Comparison of ENCODE assay signal across 10 cellular contexts in the genomic region with DNA sequence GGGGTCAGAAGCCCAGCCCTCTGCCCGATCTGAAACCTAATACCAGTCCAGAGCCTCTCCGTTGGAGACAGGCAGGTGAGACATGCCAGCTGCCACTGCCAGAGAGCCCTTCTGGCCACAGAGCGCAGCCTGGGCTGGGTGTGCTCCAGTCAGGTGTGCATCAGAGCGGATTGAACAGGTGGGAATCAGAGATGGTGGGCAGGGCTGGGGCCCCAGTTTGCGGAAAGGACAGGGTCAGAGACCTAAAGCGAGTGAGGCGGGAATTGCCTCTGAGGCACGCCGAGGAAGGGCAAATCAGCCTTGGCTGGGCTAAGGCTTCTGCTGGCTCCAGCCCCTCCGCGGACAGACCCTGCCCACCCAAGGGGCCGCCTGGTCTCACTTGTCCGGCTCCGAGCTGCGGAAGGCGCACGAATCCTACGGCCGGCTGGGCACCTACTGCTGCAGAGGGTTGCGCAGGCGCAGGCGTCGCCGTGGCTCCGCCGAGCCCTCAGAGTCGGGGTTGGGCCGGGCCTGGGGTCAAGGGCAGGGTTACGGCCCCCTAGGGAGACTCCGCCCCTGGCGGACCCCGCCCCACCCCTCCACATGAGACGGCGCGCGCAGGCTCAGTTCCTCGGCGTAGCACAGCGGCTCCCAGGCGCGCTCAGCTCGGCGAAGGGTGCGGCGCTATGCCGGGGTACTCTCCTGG. TPM values are rescaled to one million over a fixed set of nuclear protein-coding genes. Genes with fewer than 3 reads are reported as not detected.
DNase-seq lines count a peak whose midpoint lies in the region; ATAC-seq, FAIRE-seq and TF ChIP-seq lines count a peak whose summit lies in the region.
"Had no signal": no experiment of that assay in that cellular context is flagged by ENCODE, and none has a peak within 500 bp of the region (broad histone marks: within the 10 kb centered on the region; RNA-seq: fewer than 3 reads in every experiment).

No MANE protein-coding gene starts in this region.

- no peaks in the 10 kb centered on the region for H3K9me3 ChIP-seq in small intestine (ENCODE audit: control insufficient read depth, low read depth)

- no peak for TF ChIP-seq CTCF in endothelial cell (IDR thresholded peaks at IDR 0.05; ENCODE audit: unreplicated experiment)

- peaks cover 0 to 4% of the 10 kb centered on the region in 2 donors for H3K27me3 ChIP-seq in small intestine (ENCODE audit: control insufficient read depth in 2 of 2, insufficient read depth in 2 of 2, low read length in 2 of 2)

- peak overlapping the region; percentile 67 for H3K4me3 Mint-ChIP-seq in endothelial cell (ENCODE audit: unreplicated experiment)

- H3K4me3 ChIP-seq in small intestine (ENCODE audit: low read depth in 1 of 2, low read length in 2 of 2) = peak overlapping the region in 1 of 2 donors; percentile 12

- no peaks in the 10 kb centered on the region for H3K36me3 ChIP-seq in small intestine (ENCODE audit: control insufficient read depth in 2 of 2, insufficient read depth in 2 of 2, low read length in 2 of 2)

- peak; percentile 74 for DNase-seq in NCI-H2171 treated with DMSO at 0.1 percent for 48 hours (lab: John Stamatoyannopoulos, UW)
- DNase-seq in endothelial cell (ENCODE audit: low spot score) = peak; percentile 44
- peak; percentile 89 for DNase-seq in left lobe of liver (ENCODE audit: low spot score)
- peak; percentile 74 for DNase-seq in small intestine
- DNase-seq in HEK293T (ENCODE audit: extremely low spot score) = no peak
- no peak for DNase-seq in stimulated activated naive CD8-positive, alpha-beta T cell treated with anti-CD3 and anti-CD28 coated beads, Interleukin-15, Interleukin-2, amounts not matched to agents 100 U/mL and 50 U/mL, for 24 hours
- no peak for DNase-seq in SKM-1 treated with dmso at 0.1 percent for 144 hours (lab: John Stamatoyannopoulos, UW; ENCODE audit: unreplicated experiment)
- DNase-seq: NCI-H146 had no signal

- no peaks in the 10 kb centered on the region for H3K4me1 ChIP-seq in small intestine (ENCODE audit: control insufficient read depth in 2 of 2, insufficient read depth in 1 of 2, low read depth in 1 of 2, low read length in 1 of 2)

- POLR2A ChIA-PET in HEK293T (lab: Yijun Ruan, JAX) = no interaction called here

- CTCF ChIA-PET in HEK293T (lab: Yijun Ruan, JAX) = no interaction called here

- H3K27ac Mint-ChIP-seq in endothelial cell (ENCODE audit: unreplicated experiment) = no peak overlapping the region

- H3K27me3 Mint-ChIP-seq in endothelial cell (ENCODE audit: unreplicated experiment) = peaks cover 28% of the 10 kb centered on the region

- no peaks in the 10 kb centered on the region for H3K9me3 Mint-ChIP-seq in endothelial cell (ENCODE audit: unreplicated experiment)

- H3K36me3 Mint-ChIP-seq in endothelial cell (ENCODE audit: low read depth, unreplicated experiment) = peaks cover 4% of the 10 kb centered on the region

- H3K4me1 Mint-ChIP-seq in endothelial cell (ENCODE audit: unreplicated experiment) = peaks cover 4% of the 10 kb centered on the region

- FAIRE-seq in small intestine (lab: Jason Lieb, UNC) = no peak
- FAIRE-seq: endometrium had no signal

- ATAC-seq in left lobe of liver (peak; percentile 97), HG03280 (IDR thresholded peaks at IDR 0.05; ENCODE audit: unreplicated experiment) (no peak)
- no peak for ATAC-seq in stimulated activated naive CD8-positive, alpha-beta T cell treated with anti-CD3 and anti-CD28 coated beads, Interleukin-15, Interleukin-2, amounts not matched to agents 100 U/mL and 50 U/mL, for 24 hours

- no peak overlapping the region for H3K27ac ChIP-seq in small intestine (ENCODE audit: low read depth in 1 of 2, low read length in 1 of 2)

- WGBS in small intestine, 3 donors = 14 to 25% (median 20%) methylated on average over 34 to 46 of the region's 46 CpGs

TF ChIP-seq in HEK293T, 16 proteins besides CTCF, POLR2A, EP300 and RAD21:
- TF ChIP-seq, protein P1, sequence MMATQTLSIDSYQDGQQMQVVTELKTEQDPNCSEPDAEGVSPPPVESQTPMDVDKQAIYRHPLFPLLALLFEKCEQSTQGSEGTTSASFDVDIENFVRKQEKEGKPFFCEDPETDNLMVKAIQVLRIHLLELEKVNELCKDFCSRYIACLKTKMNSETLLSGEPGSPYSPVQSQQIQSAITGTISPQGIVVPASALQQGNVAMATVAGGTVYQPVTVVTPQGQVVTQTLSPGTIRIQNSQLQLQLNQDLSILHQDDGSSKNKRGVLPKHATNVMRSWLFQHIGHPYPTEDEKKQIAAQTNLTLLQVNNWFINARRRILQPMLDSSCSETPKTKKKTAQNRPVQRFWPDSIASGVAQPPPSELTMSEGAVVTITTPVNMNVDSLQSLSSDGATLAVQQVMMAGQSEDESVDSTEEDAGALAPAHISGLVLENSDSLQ (IDR thresholded peaks at IDR 0.05) = no peak
- TF ChIP-seq SP1 (IDR thresholded peaks at IDR 0.05) = no peak

RNA-seq across cellular contexts. Expression of a gene that starts 10.3 kb away (rescaled TPM):
- total RNA-seq in endothelial cell (ENCODE audit: unreplicated experiment) (3.6 TPM), left lobe of liver (4.7 TPM)
- 1 to 10 TPM; 1.6 to 6.8 (median 2.0) TPM for polyA plus RNA-seq in small intestine

RNA-seq across cellular contexts. Expression of a gene that starts 14.2 kb away (rescaled TPM):
- total RNA-seq in endothelial cell (ENCODE audit: unreplicated experiment) (14.0 TPM), left lobe of liver (1.9 TPM)
- polyA plus RNA-seq in small intestine = 10 to 100 TPM in 1 of 3 donors, 1 to 10 TPM in 2; 2.2 to 10.4 (median 4.6) TPM

Comparison
In these comparisons a context has a peak if more than half of its experiments do, and no peak if none do; other contexts are left out.
1. DNase-seq: peak in NCI-H2171 treated with DMSO at 0.1 percent for 48 hours (single experiment), endothelial cell (single experiment), left lobe of liver (single experiment) and small intestine (single experiment); none in HEK293T (single experiment), stimulated activated naive CD8-positive, alpha-beta T cell treated with anti-CD3 and anti-CD28 coated beads, Interleukin-15, Interleukin-2, amounts not matched to agents 100 U/mL and 50 U/mL, for 24 hours (single experiment) and SKM-1 treated with dmso at 0.1 percent for 144 hours (single experiment).